ENCODE assay signal across 14 cellular contexts in the genomic region with DNA sequence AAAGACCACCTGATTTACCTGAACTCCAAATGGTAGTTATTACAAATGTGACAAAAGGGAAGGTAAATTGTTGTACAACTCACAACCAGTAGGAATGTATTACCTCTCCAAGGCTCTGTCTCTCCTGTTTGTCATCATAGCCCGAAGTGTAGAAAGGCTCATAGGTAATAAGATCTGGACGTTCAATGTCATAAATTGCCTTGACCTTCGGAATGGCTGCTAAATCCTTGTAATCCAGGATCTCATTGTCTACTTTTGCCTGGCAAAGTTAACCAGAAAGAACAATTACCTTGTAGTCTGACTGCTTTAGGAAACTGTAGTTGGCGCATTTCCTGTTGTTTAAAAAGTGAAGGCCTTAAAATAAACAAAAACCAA.
DNase-seq lines count a peak whose midpoint lies in the region; ATAC-seq and TF ChIP-seq lines count a peak whose summit lies in the region.
"Had no signal": no experiment of that assay in that cellular context is flagged by ENCODE, and none has a peak within 500 bp of the region (broad histone marks: within the 10 kb centered on the region; RNA-seq: fewer than 3 reads in every experiment).

No MANE protein-coding gene starts in this region.

- peaks cover 65% of the 10 kb centered on the region for H3K4me1 Mint-ChIP-seq in activated naive CD4-positive, alpha-beta T cell treated with anti-CD3 and anti-CD28 coated beads, Interleukin-2, amount 50 U/mL, for 24 hours

- 64 to 80% methylated on average over 4 of the region's 4 CpGs for WGBS in testis, 2 donors

- no peaks in the 10 kb centered on the region for H3K27me3 Mint-ChIP-seq in activated naive CD4-positive, alpha-beta T cell treated with anti-CD3 and anti-CD28 coated beads, Interleukin-2, amount 50 U/mL, for 24 hours

- H3K36me3 Mint-ChIP-seq in activated naive CD4-positive, alpha-beta T cell treated with anti-CD3 and anti-CD28 coated beads, Interleukin-2, amount 50 U/mL, for 24 hours: peaks cover 11% of the 10 kb centered on the region
- H3K36me3 Mint-ChIP-seq in activated naive CD4-positive, alpha-beta T cell treated with anti-CD3 and anti-CD28 coated beads, Interleukin-2, amount 50 U/mL, for 72 hours: peaks cover 0 to 9% of the 10 kb centered on the region in 2 donors

- no peak for DNase-seq in activated naive CD4-positive, alpha-beta T cell treated with anti-CD3 and anti-CD28 coated beads, Interleukin-2, amount 50 U/mL, for 72 hours (ENCODE audit: low spot score in 2 of 2)
- peak; percentile 68 for DNase-seq in NCI-H82 (lab: John Stamatoyannopoulos, UW)
- DNase-seq in testis: no peak
- DNase-seq in stimulated activated CD4-positive, alpha-beta T cell treated with anti-CD3 and anti-CD28 coated beads, Interleukin-4, amount 100 ng/mL, for 24 hours: no peak
- DNase-seq: C1 segment of cervical spinal cord, cerebellar nuclear complex, EL, NCI-H1694 treated with DMSO at 0.1 percent for 48 hours, SHP77 treated with DMSO at 0.1 percent for 48 hours had no signal

- peak overlapping the region; percentile 41 for H3K27ac Mint-ChIP-seq in activated naive CD4-positive, alpha-beta T cell treated with anti-CD3 and anti-CD28 coated beads, Interleukin-2, amount 50 U/mL, for 24 hours
- H3K27ac Mint-ChIP-seq in activated naive CD4-positive, alpha-beta T cell treated with anti-CD3 and anti-CD28 coated beads, Interleukin-2, amount 50 U/mL, for 72 hours: peak overlapping the region in 1 of 2 donors; percentile 21

- no peaks in the 10 kb centered on the region for H3K27me3 ChIP-seq in iPS-20b (ENCODE audit: insufficient read depth, low read length)
- H3K27me3 ChIP-seq in testis: no peaks in the 10 kb centered on the region
- H3K27me3 ChIP-seq: gastroesophageal sphincter had no signal

- peak overlapping the region; percentile 54; the same call in 1 of the 2 replicates for H3K9ac ChIP-seq in iPS-20b (ENCODE audit: low read depth, low read length)

- no peak for TF ChIP-seq CTCF in testis (IDR thresholded peaks at IDR 0.05)

- no peak overlapping the region for H3K4me3 Mint-ChIP-seq in activated naive CD4-positive, alpha-beta T cell treated with anti-CD3 and anti-CD28 coated beads, Interleukin-2, amount 50 U/mL, for 24 hours

- H3K4me3 ChIP-seq in iPS-20b (ENCODE audit: low read length) (peak overlapping the region; percentile 4; the same call in 1 of the 2 replicates), testis (no peak overlapping the region)
- H3K4me3 ChIP-seq: gastroesophageal sphincter had no signal

- TF ChIP-seq POLR2A in testis (IDR thresholded peaks at IDR 0.05): no peak

- H3K9me3 Mint-ChIP-seq in activated naive CD4-positive, alpha-beta T cell treated with anti-CD3 and anti-CD28 coated beads, Interleukin-2, amount 50 U/mL, for 24 hours: no peaks in the 10 kb centered on the region
- no peaks in the 10 kb centered on the region for H3K9me3 Mint-ChIP-seq in activated naive CD4-positive, alpha-beta T cell treated with anti-CD3 and anti-CD28 coated beads, Interleukin-2, amount 50 U/mL, for 72 hours

- intact Hi-C loops in testis (cut with DNase I; ENCODE audit: low total_unique reads): no loop called here

- H3K36me3 ChIP-seq in iPS-20b (ENCODE audit: insufficient read depth, low read depth, low read length) (no peaks in the 10 kb centered on the region; the same call in 1 of the 2 replicates), testis (ENCODE audit: low read depth, missing control alignments) (no peaks in the 10 kb centered on the region)

- no peak for ATAC-seq in activated naive CD4-positive, alpha-beta T cell treated with anti-CD3 and anti-CD28 coated beads, Interleukin-2, amount 50 U/mL, for 72 hours
- no peak for ATAC-seq in HG03439 (IDR thresholded peaks at IDR 0.05; ENCODE audit: unreplicated experiment)
- ATAC-seq in GM19452 (IDR thresholded peaks at IDR 0.05; ENCODE audit: unreplicated experiment): no peak
- ATAC-seq: gastroesophageal sphincter had no signal

- H3K27ac ChIP-seq in iPS-20b (ENCODE audit: low read length) (peak overlapping the region; percentile 32), testis (peak overlapping the region; percentile 48 to 55)

- H3K4me1 ChIP-seq in iPS-20b (ENCODE audit: insufficient read depth, low read length) (peaks cover 19% of the 10 kb centered on the region), testis (no peaks in the 10 kb centered on the region)

- H3K9me3 ChIP-seq in iPS-20b (ENCODE audit: insufficient read depth, low read depth, low read length): no peaks in the 10 kb centered on the region
- H3K9me3 ChIP-seq in testis: no peaks in the 10 kb centered on the region
- H3K9me3 ChIP-seq: gastroesophageal sphincter had no signal
